ENCODE assay signal across 5 cellular contexts in genomic region chr16:49361731-49362130, GRCh38. TPM values are rescaled to one million over a fixed set of nuclear protein-coding genes. Genes with fewer than 3 reads are reported as not detected.
"Had no signal": no experiment of that assay in that cellular context is flagged by ENCODE, and none has a peak within 500 bp of the region (broad histone marks: within the 10 kb centered on the region; RNA-seq: fewer than 3 reads in every experiment).

No MANE protein-coding gene starts in this region.

RNA-seq across cellular contexts. Expression of gene C16orf78, which starts 11.9 kb away (rescaled TPM):
- total RNA-seq: GM23248, H1, H4, H7, HFFc6 had no signal
- polyA plus RNA-seq: GM23248, H1 had no signal
